ENCODE assay signal across 1 cellular context in genomic region chr1:92486251-92487077, GRCh38.
TF ChIP-seq lines count a peak whose summit lies in the region.

Gene GFI1 (minus strand): TSS chr1:92486925. CDS start chr1:92483487, 3,438 bp downstream.

TF ChIP-seq in HEK293, 187 proteins besides CTCF, POLR2A, EP300 and RAD21 (continued from another document):
- TF ChIP-seq PBX3 (CRISPR knock-in tag; IDR thresholded peaks at IDR 0.05) (no peak), ZNF148 (tag by site-specific recombination; IDR thresholded peaks at IDR 0.05; ENCODE audit: borderline replicate concordance) (no peak), KLF8 (tag by site-specific recombination; IDR thresholded peaks at IDR 0.05) (no peak)
